1 cellular context compared by ENCODE assay signal in genomic region chr1:167066333-167067122, GRCh38.
TF ChIP-seq lines count a peak whose summit lies in the region.

No MANE protein-coding gene starts in this region.

TF ChIP-seq in GM12878, 131 proteins besides CTCF, POLR2A, EP300 and RAD21 (continued from another document):
- peak; percentile 32 for TF ChIP-seq RELA (IDR thresholded peaks at IDR 0.05; ENCODE audit: borderline replicate concordance, partially characterized antibody)
- no peak for TF ChIP-seq EZH2 (IDR thresholded peaks at IDR 0.05; ENCODE audit: borderline replicate concordance, control insufficient read depth, low read depth, low read length)
- TF ChIP-seq NRF1 (conservative IDR thresholded peaks at IDR 0.05; ENCODE audit: low read depth, low read length), result no peak
- no peak for TF ChIP-seq IKZF1 (conservative IDR thresholded peaks at IDR 0.05)
- TF ChIP-seq YY1 (IDR thresholded peaks at IDR 0.05; ENCODE audit: low read depth, low read length), result peak; percentile 69; the same call in 1 of the 2 replicates
- 0 out of 2 replicates have a peak, but pooled peaks have one; percentile 15 for TF ChIP-seq EED (IDR thresholded peaks at IDR 0.05; ENCODE audit: low read depth)
